In the genomic region with DNA sequence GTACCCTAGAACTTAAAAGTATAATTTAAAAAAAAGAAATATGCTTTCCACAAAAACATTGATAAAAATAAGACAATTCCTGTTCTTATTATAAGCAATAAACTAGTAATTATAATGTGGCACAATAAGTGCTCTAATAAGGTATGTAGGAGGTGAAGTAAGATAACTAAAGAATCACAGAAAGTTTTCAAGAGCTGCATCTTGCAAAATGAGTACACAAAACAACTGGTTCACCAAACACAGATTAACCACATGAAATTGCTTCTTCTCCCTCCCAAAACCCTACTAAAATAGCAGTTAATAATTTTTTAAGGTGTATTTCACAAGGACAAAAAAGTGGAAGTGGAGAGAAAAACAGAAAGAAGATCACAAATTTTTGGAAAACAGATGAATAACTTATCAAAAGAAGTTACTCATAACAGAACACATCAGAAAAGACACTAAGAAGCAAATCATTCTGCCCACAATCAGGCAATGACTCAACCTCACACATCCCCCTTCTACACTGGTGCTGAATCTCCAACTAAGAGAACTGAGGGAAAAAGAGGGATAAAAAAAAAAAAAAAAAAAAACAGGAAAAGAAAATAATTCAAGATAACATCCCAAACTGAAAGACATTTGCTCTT, we compare ENCODE assay signal across 1 cellular context.
A peak's percentile ranks its signal among the peaks of the same experiment; 100 is the strongest.
TF ChIP-seq lines count a peak whose summit lies in the region.

No MANE protein-coding gene starts in this region.

TF ChIP-seq in GM12878, 131 proteins besides CTCF, POLR2A, EP300 and RAD21 (continued from another document):
- TF ChIP-seq, protein P1, sequence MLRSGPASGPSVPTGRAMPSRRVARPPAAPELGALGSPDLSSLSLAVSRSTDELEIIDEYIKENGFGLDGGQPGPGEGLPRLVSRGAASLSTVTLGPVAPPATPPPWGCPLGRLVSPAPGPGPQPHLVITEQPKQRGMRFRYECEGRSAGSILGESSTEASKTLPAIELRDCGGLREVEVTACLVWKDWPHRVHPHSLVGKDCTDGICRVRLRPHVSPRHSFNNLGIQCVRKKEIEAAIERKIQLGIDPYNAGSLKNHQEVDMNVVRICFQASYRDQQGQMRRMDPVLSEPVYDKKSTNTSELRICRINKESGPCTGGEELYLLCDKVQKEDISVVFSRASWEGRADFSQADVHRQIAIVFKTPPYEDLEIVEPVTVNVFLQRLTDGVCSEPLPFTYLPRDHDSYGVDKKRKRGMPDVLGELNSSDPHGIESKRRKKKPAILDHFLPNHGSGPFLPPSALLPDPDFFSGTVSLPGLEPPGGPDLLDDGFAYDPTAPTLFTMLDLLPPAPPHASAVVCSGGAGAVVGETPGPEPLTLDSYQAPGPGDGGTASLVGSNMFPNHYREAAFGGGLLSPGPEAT (IDR thresholded peaks at IDR 0.05; ENCODE audit: low read depth): peak; percentile 58
- TF ChIP-seq, protein P2, sequence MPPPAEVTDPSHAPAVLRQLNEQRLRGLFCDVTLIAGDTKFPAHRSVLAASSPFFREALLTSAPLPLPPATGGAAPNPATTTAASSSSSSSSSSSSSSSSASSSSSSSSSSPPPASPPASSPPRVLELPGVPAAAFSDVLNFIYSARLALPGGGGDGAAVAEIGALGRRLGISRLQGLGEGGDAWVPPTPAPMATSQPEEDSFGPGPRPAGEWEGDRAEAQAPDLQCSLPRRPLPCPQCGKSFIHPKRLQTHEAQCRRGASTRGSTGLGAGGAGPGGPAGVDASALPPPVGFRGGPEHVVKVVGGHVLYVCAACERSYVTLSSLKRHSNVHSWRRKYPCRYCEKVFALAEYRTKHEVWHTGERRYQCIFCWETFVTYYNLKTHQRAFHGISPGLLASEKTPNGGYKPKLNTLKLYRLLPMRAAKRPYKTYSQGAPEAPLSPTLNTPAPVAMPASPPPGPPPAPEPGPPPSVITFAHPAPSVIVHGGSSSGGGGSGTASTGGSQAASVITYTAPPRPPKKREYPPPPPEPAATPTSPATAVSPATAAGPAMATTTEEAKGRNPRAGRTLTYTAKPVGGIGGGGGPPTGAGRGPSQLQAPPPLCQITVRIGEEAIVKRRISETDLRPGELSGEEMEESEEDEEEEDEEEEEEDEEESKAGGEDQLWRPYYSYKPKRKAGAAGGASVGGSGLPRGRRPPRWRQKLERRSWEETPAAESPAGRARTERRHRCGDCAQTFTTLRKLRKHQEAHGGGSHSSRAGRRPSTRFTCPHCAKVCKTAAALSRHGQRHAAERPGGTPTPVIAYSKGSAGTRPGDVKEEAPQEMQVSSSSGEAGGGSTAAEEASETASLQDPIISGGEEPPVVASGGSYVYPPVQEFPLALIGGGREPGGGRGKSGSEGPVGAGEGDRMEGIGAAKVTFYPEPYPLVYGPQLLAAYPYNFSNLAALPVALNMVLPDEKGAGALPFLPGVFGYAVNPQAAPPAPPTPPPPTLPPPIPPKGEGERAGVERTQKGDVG (CRISPR knock-in tag; IDR thresholded peaks at IDR 0.05): no peak
- TF ChIP-seq NFIC (IDR thresholded peaks at IDR 0.05; ENCODE audit: low read depth, low read length) (peak; percentile 82), PAX5 (IDR thresholded peaks at IDR 0.05; ENCODE audit: borderline replicate concordance, low read depth, low read length) (no peak), JUND (IDR thresholded peaks at IDR 0.05; ENCODE audit: low read depth, low read length) (no peak), BCL11A (IDR thresholded peaks at IDR 0.05; ENCODE audit: low read depth, low read length) (peak; percentile 61; the same call in 1 of the 2 replicates)
- TF ChIP-seq, protein P3, sequence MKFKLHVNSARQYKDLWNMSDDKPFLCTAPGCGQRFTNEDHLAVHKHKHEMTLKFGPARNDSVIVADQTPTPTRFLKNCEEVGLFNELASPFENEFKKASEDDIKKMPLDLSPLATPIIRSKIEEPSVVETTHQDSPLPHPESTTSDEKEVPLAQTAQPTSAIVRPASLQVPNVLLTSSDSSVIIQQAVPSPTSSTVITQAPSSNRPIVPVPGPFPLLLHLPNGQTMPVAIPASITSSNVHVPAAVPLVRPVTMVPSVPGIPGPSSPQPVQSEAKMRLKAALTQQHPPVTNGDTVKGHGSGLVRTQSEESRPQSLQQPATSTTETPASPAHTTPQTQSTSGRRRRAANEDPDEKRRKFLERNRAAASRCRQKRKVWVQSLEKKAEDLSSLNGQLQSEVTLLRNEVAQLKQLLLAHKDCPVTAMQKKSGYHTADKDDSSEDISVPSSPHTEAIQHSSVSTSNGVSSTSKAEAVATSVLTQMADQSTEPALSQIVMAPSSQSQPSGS (IDR thresholded peaks at IDR 0.05; ENCODE audit: low read length): 0 out of 2 replicates have a peak, but pooled peaks have one; percentile 51
